8 cellular contexts compared by ENCODE assay signal in the genomic region with DNA sequence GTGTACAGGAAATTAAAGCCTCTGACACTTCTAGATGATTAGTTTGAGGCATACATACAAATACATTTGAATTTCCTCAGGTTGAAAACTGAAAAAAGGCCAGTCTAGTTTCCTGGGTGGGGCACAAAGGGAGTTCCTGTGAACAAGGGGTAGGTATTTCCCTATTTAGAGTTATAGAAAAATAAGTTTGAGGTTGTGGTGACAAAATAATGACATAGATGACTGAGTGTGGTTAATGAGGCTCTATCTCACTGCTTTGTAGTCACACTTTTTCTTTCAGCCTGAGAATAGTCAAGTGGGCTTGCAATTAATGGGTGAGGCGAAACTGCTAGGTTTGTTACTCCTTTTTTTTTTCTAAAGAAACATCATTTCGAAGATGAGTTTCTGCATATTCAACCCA. TPM values are rescaled to one million over a fixed set of nuclear protein-coding genes. Genes with fewer than 3 reads are reported as not detected.
DNase-seq lines count a peak whose midpoint lies in the region; ATAC-seq, FAIRE-seq and TF ChIP-seq lines count a peak whose summit lies in the region.

No MANE protein-coding gene starts in this region.

- peaks cover 65% of the 10 kb centered on the region for H3K4me1 Mint-ChIP-seq in dendritic cell treated with granulocyte-macrophage colony-stimulating factor and Interleukin-4, amounts not matched to agents 40 ng/mL and 50 ng/mL, for 4 days (ENCODE audit: low read depth)

- no peak for FAIRE-seq in urothelium cell line (lab: Jason Lieb, UNC)

- ATAC-seq in GM18502 (IDR thresholded peaks at IDR 0.05; ENCODE audit: poor library complexity, unreplicated experiment) (peak; percentile 70), GM21390 (IDR thresholded peaks at IDR 0.05; ENCODE audit: unreplicated experiment) (peak; percentile 52), HG03575 (IDR thresholded peaks at IDR 0.05; ENCODE audit: extremely low read depth, insufficient number of reproducible peaks, low FRiP score, unreplicated experiment) (peak; percentile 70)

- H3K9me3 Mint-ChIP-seq in dendritic cell treated with granulocyte-macrophage colony-stimulating factor and Interleukin-4, amounts not matched to agents 40 ng/mL and 50 ng/mL, for 4 days, result no peaks in the 10 kb centered on the region

- peak overlapping the region; percentile 97 for H3K27ac Mint-ChIP-seq in dendritic cell treated with granulocyte-macrophage colony-stimulating factor and Interleukin-4, amounts not matched to agents 40 ng/mL and 50 ng/mL, for 4 days

- no peak overlapping the region for H3K4me3 ChIP-seq in foreskin fibroblast (ENCODE audit: low read depth in 1 of 2, low read length in 2 of 2)

- no peaks in the 10 kb centered on the region for H3K27me3 Mint-ChIP-seq in dendritic cell treated with granulocyte-macrophage colony-stimulating factor and Interleukin-4, amounts not matched to agents 40 ng/mL and 50 ng/mL, for 4 days

- DNase-seq in mucosa of gallbladder (ENCODE audit: low spot score) (no peak), foreskin fibroblast (no peak), NCI-H1092 treated with DMSO at 0.1 percent for 48 hours (lab: John Stamatoyannopoulos, UW) (no peak), urothelium cell line (ENCODE audit: low spot score) (no peak)

- no peak for TF ChIP-seq CTCF in foreskin fibroblast (IDR thresholded peaks at IDR 0.05; ENCODE audit: low read depth, low read length)

- intact Hi-C loops in dendritic cell treated with granulocyte-macrophage colony-stimulating factor and Interleukin-4, amounts not matched to agents 40 ng/mL and 50 ng/mL, for 4 days (cut with micrococcal nuclease), result loop anchor here (5.0 kb wide), 1 partner anchor 65 kb away; no protein-coding TSS in a partner anchor

- H3K36me3 Mint-ChIP-seq in dendritic cell treated with granulocyte-macrophage colony-stimulating factor and Interleukin-4, amounts not matched to agents 40 ng/mL and 50 ng/mL, for 4 days (ENCODE audit: low read depth), result peaks cover 18% of the 10 kb centered on the region

- H3K4me3 Mint-ChIP-seq in dendritic cell treated with granulocyte-macrophage colony-stimulating factor and Interleukin-4, amounts not matched to agents 40 ng/mL and 50 ng/mL, for 4 days, result peak overlapping the region; percentile 40

RNA-seq across cellular contexts. Expression of gene SLCO3A1, which starts 4.3 kb away (rescaled TPM):
- total RNA-seq in mucosa of gallbladder, result 34.2 TPM
